13 cellular contexts compared by ENCODE assay signal in genomic region chr3:45870099-45870498, GRCh38. TPM values are rescaled to one million over a fixed set of nuclear protein-coding genes. Genes with fewer than 3 reads are reported as not detected.
DNase-seq lines count a peak whose midpoint lies in the region; ATAC-seq, FAIRE-seq and TF ChIP-seq lines count a peak whose summit lies in the region.
"Had no signal": no experiment of that assay in that cellular context is flagged by ENCODE, and none has a peak within 500 bp of the region (broad histone marks: within the 10 kb centered on the region; RNA-seq: fewer than 3 reads in every experiment).

No MANE protein-coding gene starts in this region.

- FAIRE-seq in GM12878 (lab: Jason Lieb, UNC) = no peak
- FAIRE-seq: colon, K562 had no signal

- TF ChIP-seq EP300 in GM12878 (IDR thresholded peaks at IDR 0.05; ENCODE audit: borderline replicate concordance in 1 of 2, control insufficient read depth in 1 of 2, low read depth in 2 of 2, low read length in 2 of 2) = peak in 1 of 2 experiments; percentile 62; a peak in 2 of 4 replicates

- ATAC-seq in HG02798 (IDR thresholded peaks at IDR 0.05; ENCODE audit: poor library complexity, unreplicated experiment) (peak; percentile 33), GM12878 (peak; percentile 64), left lung (no peak)
- ATAC-seq: K562, sciatic nerve had no signal

- WGBS in GM12878 (ENCODE audit: insufficient coverage, insufficient replicate concordance, low lambda C conversion rate, missing lambda C conversion rate) = 69% methylated on average over 4 of the region's 4 CpGs
- WGBS in prostate gland = 83% methylated on average over 4 of the region's 4 CpGs

- peaks cover 84% of the 10 kb centered on the region for H3K27me3 Mint-ChIP-seq in activated CD4-positive, alpha-beta memory T cell treated with anti-CD3 and anti-CD28 coated beads, Interleukin-2, amount 10 ng/mL, durations not matched to agents 7 days and 5 days

- H3K27me3 ChIP-seq in GM12878 (replicated peaks in 1 of 2; ENCODE audit: control insufficient read depth in 2 of 2, insufficient read depth in 2 of 2, low read length in 1 of 2) (no peaks in the 10 kb centered on the region; a peak in 1 of 4 replicates), left lung (no peaks in the 10 kb centered on the region), prostate gland (replicated peaks; ENCODE audit: insufficient read depth) (no peaks in the 10 kb centered on the region)

- H3K9ac ChIP-seq in GM12878 (ENCODE audit: control insufficient read depth, insufficient read depth, low read length) = no peak overlapping the region

- no peak overlapping the region for H3K4me3 Mint-ChIP-seq in activated CD4-positive, alpha-beta memory T cell treated with anti-CD3 and anti-CD28 coated beads, Interleukin-2, amount 10 ng/mL, durations not matched to agents 7 days and 5 days
- H3K4me3 Mint-ChIP-seq: mesothelial cell of epicardium had no signal

- no peak overlapping the region for H2AFZ ChIP-seq in GM12878 (ENCODE audit: control insufficient read depth, low read depth, low read length)

- H3K4me1 ChIP-seq in GM12878 (ENCODE audit: control insufficient read depth, insufficient read depth, low read length) (peaks cover 43% of the 10 kb centered on the region), left lung (no peaks in the 10 kb centered on the region), prostate gland (replicated peaks) (no peaks in the 10 kb centered on the region)

- H3K4me2 ChIP-seq in GM12878 (ENCODE audit: control insufficient read depth, insufficient read depth) = no peak overlapping the region; the same call in 1 of the 2 replicates

- CTCF ChIA-PET in activated CD4-positive, alpha-beta memory T cell treated with anti-CD3 and anti-CD28 coated beads, Interleukin-2, amount 10 ng/mL, durations not matched to agents 7 days and 5 days (lab: Charles Lee) = interaction anchor here (1.0 kb wide), 1 partner anchor 38 kb away, joined by 3 read pairs; no protein-coding TSS in a partner anchor
- CTCF ChIA-PET in GM12878 (lab: Yijun Ruan, JAX) = no interaction called here

- intact Hi-C loops in GM12878 (cut with micrococcal nuclease; ENCODE audit: unreplicated experiment) (no loop called here), left lung (cut with DNase I) (no loop called here), prostate gland (cut with DNase I) (no loop called here)

- H3K36me3 ChIP-seq in GM12878 (ENCODE audit: control insufficient read depth in 2 of 2, insufficient read depth in 2 of 2, low read length in 1 of 2) (no peaks in the 10 kb centered on the region), left lung (no peaks in the 10 kb centered on the region), prostate gland (no peaks in the 10 kb centered on the region)

- no peak for TF ChIP-seq RAD21 in GM12878 (IDR thresholded peaks at IDR 0.05; ENCODE audit: insufficient read depth, low read depth, low read length)

- H3K4me3 ChIP-seq in GM12878 (no peak overlapping the region), left lung (no peak overlapping the region), prostate gland (no peak overlapping the region)
- H3K4me3 ChIP-seq: K562 had no signal

- no peak overlapping the region for H3K27ac ChIP-seq in GM12878 (ENCODE audit: control insufficient read depth, insufficient read depth)
- no peak overlapping the region for H3K27ac ChIP-seq in left lung
- H3K27ac ChIP-seq in prostate gland = no peak overlapping the region

- peaks cover 36% of the 10 kb centered on the region for H3K4me1 Mint-ChIP-seq in activated CD4-positive, alpha-beta memory T cell treated with anti-CD3 and anti-CD28 coated beads, Interleukin-2, amount 10 ng/mL, durations not matched to agents 7 days and 5 days
- H3K4me1 Mint-ChIP-seq: mesothelial cell of epicardium had no signal

- H3K79me2 ChIP-seq in GM12878 (ENCODE audit: control insufficient read depth, insufficient read depth, low read length) = no peaks in the 10 kb centered on the region

- H3K9me3 Mint-ChIP-seq in activated CD4-positive, alpha-beta memory T cell treated with anti-CD3 and anti-CD28 coated beads, Interleukin-2, amount 10 ng/mL, durations not matched to agents 7 days and 5 days = no peaks in the 10 kb centered on the region

- SMC1A ChIA-PET in GM12878 (lab: Charles Lee; ENCODE audit: uncharacterized antibody, unreplicated experiment) = interaction anchor here (4.7 to 11.4 kb wide), 2 partner anchors 13 to 40 kb away, joined by 44 to 105 read pairs; partner anchors contain the start of gene CCR9

- H3K27ac Mint-ChIP-seq in activated CD4-positive, alpha-beta memory T cell treated with anti-CD3 and anti-CD28 coated beads, Interleukin-2, amount 10 ng/mL, durations not matched to agents 7 days and 5 days = no peak overlapping the region
- H3K27ac Mint-ChIP-seq: mesothelial cell of epicardium had no signal

- POLR2A ChIA-PET in activated CD4-positive, alpha-beta memory T cell treated with anti-CD3 and anti-CD28 coated beads, Interleukin-2, amount 10 ng/mL, durations not matched to agents 7 days and 5 days (lab: Charles Lee) = interaction anchor here (0.7 to 1.7 kb wide), 4 partner anchors 11 to 29 kb away, joined by 4 to 9 read pairs (median 4); no protein-coding TSS in a partner anchor
- POLR2A ChIA-PET in GM12878 (lab: Charles Lee) = interaction anchor here (5.7 kb wide), 1 partner anchor 11 kb away, joined by 32 read pairs; no protein-coding TSS in a partner anchor

- RAD21 ChIA-PET in GM12878 (lab: Charles Lee; ENCODE audit: unreplicated experiment) = interaction anchor here (0.7 to 6.9 kb wide), 3 partner anchors 9 to 41 kb away, joined by 3 to 59 read pairs (median 58); no protein-coding TSS in a partner anchor

- H3K9me3 ChIP-seq in GM12878 (replicated peaks; ENCODE audit: control insufficient read depth, insufficient read depth, low read length) (peaks cover 1% of the 10 kb centered on the region; the same call in 1 of the 3 replicates), left lung (no peaks in the 10 kb centered on the region), prostate gland (no peaks in the 10 kb centered on the region)

- no peaks in the 10 kb centered on the region for H3K36me3 Mint-ChIP-seq in activated CD4-positive, alpha-beta memory T cell treated with anti-CD3 and anti-CD28 coated beads, Interleukin-2, amount 10 ng/mL, durations not matched to agents 7 days and 5 days (ENCODE audit: low read depth)
- H3K36me3 Mint-ChIP-seq: mesothelial cell of epicardium had no signal

- H4K20me1 ChIP-seq in GM12878 (ENCODE audit: control insufficient read depth, insufficient read depth) = no peaks in the 10 kb centered on the region

- no peak for TF ChIP-seq CTCF in GM12878 (IDR thresholded peaks at IDR 0.05 in 2 of 3, conservative IDR thresholded peaks at IDR 0.05 in 1 of 3; ENCODE audit: control insufficient read depth in 2 of 3, extremely low read depth in 1 of 3, insufficient read depth in 1 of 3, low read depth in 3 of 3, low read length in 3 of 3)
- no peak for TF ChIP-seq CTCF in left lung (IDR thresholded peaks at IDR 0.05)
- TF ChIP-seq CTCF in prostate gland (IDR thresholded peaks at IDR 0.05) = no peak

- in situ Hi-C loops in GM12878 (cut with MboI) = no loop called here
- in situ Hi-C loops in ACHN (cut with HindIII; ENCODE audit: low pct_ligation_motif_present, low pct_unique_long_range_greater_than_20kb, low sequenced_read_pairs) = no loop called here

- no peak for TF ChIP-seq POLR2A in GM12878 (IDR thresholded peaks at IDR 0.05; ENCODE audit: low read depth, low read length)
- TF ChIP-seq POLR2A in prostate gland (IDR thresholded peaks at IDR 0.05) = no peak

- BruUV-seq in GM12878 (replicated peaks; lab: Mats Ljungman, UMichigan) = no TSS peak

- peak; percentile 77 for DNase-seq in activated CD4-positive, alpha-beta memory T cell treated with anti-CD3 and anti-CD28 coated beads, Interleukin-2, amount 10 ng/mL, durations not matched to agents 7 days and 5 days
- DNase-seq in GM12878 (ENCODE audit: low read depth, low spot score) (no peak), ACHN (no peak), NCI-H187 (lab: John Stamatoyannopoulos, UW) (no peak), left lung (no peak), prostate gland (ENCODE audit: low spot score) (no peak)
- DNase-seq in stimulated activated CD8-positive, alpha-beta memory T cell treated with anti-CD3 and anti-CD28 coated beads, Interleukin-12 subunit alpha, Interleukin-12 subunit beta, amount 100 ng/mL, for 4 hours (ENCODE audit: low read depth) = peak; percentile 38

RNA-seq across cellular contexts. Expression of gene CCR9, which starts 16.2 kb away (rescaled TPM):
- under 1 TPM; 0.28 TPM for total RNA-seq in activated CD4-positive, alpha-beta memory T cell treated with anti-CD3 and anti-CD28 coated beads, Interleukin-2, amount 10 ng/mL, durations not matched to agents 7 days and 5 days
- 0.47 and 0.48 TPM in 2 replicates for total RNA-seq in GM12878 (2013; cell fraction: nucleolus; rRNA removed)
- total RNA-seq in GM12878 (2014; rRNA removed) (2.6 and 2.9 TPM in 2 replicates), GM12878 (2014; rRNA removed; fragmentation: Illumina TruSeq; extraction: Trizol) (2.3 TPM in 2 replicates), GM12878 (2021) (1.8 and 2.3 TPM in 2 replicates), left lung (under 1 TPM in 1 of 2 donors, not detected in 1; 0.12 TPM), prostate gland (under 1 TPM in 1 of 2 donors, not detected in 1; 0.09 TPM)
- 11.3 TPM for polyA plus RNA-seq in GM12878 (2011; ENCODE audit: low read depth)
- polyA plus RNA-seq in GM12878 (2011; rRNA removed) (0.05 and 0.09 TPM in 2 replicates), GM12878 (2014; fragmentation: Illumina TruSeq; extraction: Trizol) (3.0 and 3.6 TPM in 2 replicates), GM12878 (2014; fragmentation: Nextera tagmentation; extraction: Ambion mirVana) (1 to 10 TPM; 3.1 to 3.9 TPM), GM12878 (2014; rRNA removed) (1.5 and 2.4 TPM in 2 replicates), GM12878 (2016; fragmentation: Nextera tagmentation; extraction: Ambion mirVana) (under 1 TPM; 0.52 to 0.77 TPM)
- 0.04 and 0.05 TPM in 2 replicates for polyA plus RNA-seq in GM12878 (2011; cell fraction: cytosol; rRNA removed)
- polyA plus RNA-seq in GM12878 (2011; cell fraction: nucleus; rRNA removed) = 0.07 TPM in 1 of 2 replicates, not detected in the other
- polyA plus RNA-seq in GM12878 (2012) = 0.38 and 10.5 TPM in 2 replicates
- 0.62 TPM in 1 of 2 replicates, not detected in the other for polyA minus RNA-seq in GM12878 (2011; rRNA and poly(A)+ RNA removed)
- not detected in 2 replicates for polyA minus RNA-seq in GM12878 (2011; cell fraction: cytosol; rRNA and poly(A)+ RNA removed)
- not detected in 2 replicates for polyA minus RNA-seq in GM12878 (2011; cell fraction: nucleus; rRNA and poly(A)+ RNA removed)
- total RNA-seq: K562, mesothelial cell of epicardium had no signal
- polyA plus RNA-seq: BJ, K562 had no signal

RNA-seq across cellular contexts. Expression of gene LZTFL1, which starts 28.2 kb away (rescaled TPM):
- total RNA-seq in activated CD4-positive, alpha-beta memory T cell treated with anti-CD3 and anti-CD28 coated beads, Interleukin-2, amount 10 ng/mL, durations not matched to agents 7 days and 5 days = 1 to 10 TPM; 7.9 to 8.4 TPM
- total RNA-seq in GM12878 (2013; cell fraction: nucleolus; rRNA removed) = 1,143 and 1,248 TPM in 2 replicates
- total RNA-seq in GM12878 (2014; rRNA removed) = 10.3 and 15.3 TPM in 2 replicates
- 16.5 and 16.9 TPM in 2 replicates for total RNA-seq in GM12878 (2014; rRNA removed; fragmentation: Illumina TruSeq; extraction: Trizol)
- total RNA-seq in GM12878 (2021) = 11.3 and 13.0 TPM in 2 replicates
- 32.2 TPM for polyA plus RNA-seq in GM12878 (2011; ENCODE audit: low read depth)
- polyA plus RNA-seq in GM12878 (2011; rRNA removed) = 74.1 and 78.7 TPM in 2 replicates
- 25.7 and 31.0 TPM in 2 replicates for polyA plus RNA-seq in GM12878 (2011; cell fraction: cytosol; rRNA removed)
- polyA plus RNA-seq in GM12878 (2011; cell fraction: nucleus; rRNA removed) = 87.9 and 98.5 TPM in 2 replicates
- 9.8 and 36.1 TPM in 2 replicates for polyA plus RNA-seq in GM12878 (2012)
- polyA plus RNA-seq in GM12878 (2014; fragmentation: Illumina TruSeq; extraction: Trizol) = 21.0 and 23.7 TPM in 2 replicates
- 10 to 100 TPM in 1 of 2 experiments, 1 to 10 TPM in 1; 10.0 to 10.8 TPM for polyA plus RNA-seq in GM12878 (2014; fragmentation: Nextera tagmentation; extraction: Ambion mirVana)
- polyA plus RNA-seq in GM12878 (2014; rRNA removed) = 14.3 and 17.4 TPM in 2 replicates
- polyA plus RNA-seq in GM12878 (2016; fragmentation: Nextera tagmentation; extraction: Ambion mirVana) = 10 to 100 TPM in 1 of 2 experiments, 1 to 10 TPM in 1; 9.8 to 10.8 TPM
- polyA minus RNA-seq in GM12878 (2011; rRNA and poly(A)+ RNA removed) = 40.2 and 47.4 TPM in 2 replicates
- polyA minus RNA-seq in GM12878 (2011; cell fraction: cytosol; rRNA and poly(A)+ RNA removed) = 7.9 and 22.1 TPM in 2 replicates
- polyA minus RNA-seq in GM12878 (2011; cell fraction: nucleus; rRNA and poly(A)+ RNA removed) = 67.9 and 91.2 TPM in 2 replicates
- total RNA-seq in left lung = 10 to 100 TPM; 17.0 to 27.2 TPM
- total RNA-seq in prostate gland = 10 to 100 TPM; 23.2 to 28.9 TPM

Comparison
In these comparisons a context has a peak if more than half of its experiments do, and no peak if none do; other contexts are left out.
1. DNase-seq: peak in activated CD4-positive, alpha-beta memory T cell treated with anti-CD3 and anti-CD28 coated beads, Interleukin-2, amount 10 ng/mL, durations not matched to agents 7 days and 5 days (single experiment) and stimulated activated CD8-positive, alpha-beta memory T cell treated with anti-CD3 and anti-CD28 coated beads, Interleukin-12 subunit alpha, Interleukin-12 subunit beta, amount 100 ng/mL, for 4 hours (single experiment); none in GM12878 (single experiment), ACHN (single experiment), NCI-H187 (0 of 2), left lung (0 of 2) and prostate gland (single experiment).